ENCODE assay signal across 8 cellular contexts in the genomic region with DNA sequence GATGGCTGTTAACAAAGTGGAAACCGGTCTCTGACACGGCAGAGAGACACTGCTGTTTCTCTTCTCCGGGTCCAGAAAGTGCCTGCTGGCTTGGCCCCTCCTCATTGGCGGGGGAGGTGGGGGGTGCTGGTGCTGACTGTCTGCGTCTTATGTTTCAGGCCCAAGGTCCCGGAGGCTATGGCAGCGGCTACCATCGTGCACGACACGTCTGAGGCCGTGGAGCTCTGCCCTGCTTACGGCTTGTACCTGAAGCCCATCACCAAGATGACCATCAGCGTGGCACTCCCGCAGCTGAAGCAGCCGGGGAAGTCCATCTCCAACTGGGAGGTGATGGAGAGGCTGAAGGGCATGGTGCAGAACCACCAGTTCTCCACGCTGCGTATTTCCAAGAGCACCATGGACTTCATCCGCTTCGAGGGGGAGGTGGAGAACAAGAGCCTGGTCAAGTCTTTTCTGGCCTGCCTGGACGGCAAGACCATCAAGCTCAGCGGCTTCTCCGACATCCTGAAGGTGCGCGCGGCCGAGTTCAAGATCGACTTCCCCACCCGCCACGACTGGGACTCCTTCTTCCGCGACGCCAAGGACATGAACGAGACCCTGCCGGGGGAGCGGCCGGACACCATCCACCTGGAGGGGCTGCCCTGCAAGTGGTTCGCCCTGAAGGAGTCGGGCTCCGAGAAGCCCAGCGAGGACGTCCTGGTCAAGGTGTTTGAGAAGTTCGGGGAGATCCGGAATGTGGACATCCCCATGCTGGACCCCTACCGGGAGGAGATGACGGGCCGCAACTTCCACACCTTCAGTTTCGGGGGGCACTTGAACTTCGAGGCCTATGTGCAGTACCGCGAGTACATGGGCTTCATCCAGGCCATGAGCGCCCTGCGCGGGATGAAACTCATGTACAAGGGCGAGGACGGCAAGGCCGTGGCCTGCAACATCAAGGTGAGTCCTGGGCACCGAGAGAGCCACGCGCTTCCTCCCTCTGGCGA. TPM values are rescaled to one million over a fixed set of nuclear protein-coding genes. Genes with fewer than 3 reads are reported as not detected.
DNase-seq lines count a peak whose midpoint lies in the region; ATAC-seq and TF ChIP-seq lines count a peak whose summit lies in the region.

No MANE protein-coding gene starts in this region.

- no peaks in the 10 kb centered on the region for H3K9me3 ChIP-seq in lower lobe of right lung
- no peaks in the 10 kb centered on the region for H3K9me3 ChIP-seq in gastroesophageal sphincter

- H3K27me3 Mint-ChIP-seq in type B pancreatic cell: no peaks in the 10 kb centered on the region

- H3K9me3 Mint-ChIP-seq in type B pancreatic cell: no peaks in the 10 kb centered on the region

- TF ChIP-seq CTCF in astrocyte of the cerebellum (IDR thresholded peaks at IDR 0.05; ENCODE audit: low read depth, low read length, missing control alignments) (no peak), lower lobe of right lung (IDR thresholded peaks at IDR 0.05) (no peak), type B pancreatic cell (conservative IDR thresholded peaks at IDR 0.05) (no peak), gastroesophageal sphincter (IDR thresholded peaks at IDR 0.05) (no peak)

- peak overlapping the region; percentile 92 for H3K4me3 Mint-ChIP-seq in type B pancreatic cell

- TF ChIP-seq EP300 in gastroesophageal sphincter (IDR thresholded peaks at IDR 0.05): no peak

- 96% methylated on average over 5 of the region's 60 CpGs; no CpG with 5 or more reads in 1 of the 2 donors for WGBS in gastroesophageal sphincter (ENCODE audit: low coverage in 1 of 2), 2 donors

- H3K27me3 ChIP-seq in lower lobe of right lung (ENCODE audit: low read depth): no peaks in the 10 kb centered on the region
- H3K27me3 ChIP-seq in gastroesophageal sphincter: no peaks in the 10 kb centered on the region

- H3K4me1 Mint-ChIP-seq in type B pancreatic cell (ENCODE audit: unreplicated experiment): no peaks in the 10 kb centered on the region

- TF ChIP-seq POLR2A in gastroesophageal sphincter (IDR thresholded peaks at IDR 0.05): no peak

- in situ Hi-C loops in astrocyte of the cerebellum (cut with HindIII; ENCODE audit: low sequenced_read_pairs): no loop called here

- H3K4me1 ChIP-seq in lower lobe of right lung (peaks cover 18% of the 10 kb centered on the region), gastroesophageal sphincter (peaks cover 0 to 37% (median 16%) of the 10 kb centered on the region in 3 donors)

- peak; percentile 43 for DNase-seq in cardiac septum (ENCODE audit: low spot score)
- no peak for DNase-seq in left ventricle myocardium superior
- no peak for DNase-seq in astrocyte of the cerebellum (ENCODE audit: low read depth)
- DNase-seq in lower lobe of right lung: no peak
- peak; percentile 65 for DNase-seq in type B pancreatic cell (ENCODE audit: extremely low spot score, unreplicated experiment)
- DNase-seq in NK-92 (lab: John Stamatoyannopoulos, UW; ENCODE audit: unreplicated experiment): no peak

- ATAC-seq in left ventricle myocardium superior (no peak), lower lobe of right lung (no peak), HG02973 (IDR thresholded peaks at IDR 0.05; ENCODE audit: unreplicated experiment) (no peak), gastroesophageal sphincter (no peak)

- intact Hi-C loops in cardiac septum (cut with DNase I) (loop anchor here (5.0 to 10.0 kb wide), 2 partner anchors 141 to 199 kb away; partner anchors contain the start of genes ASMTL and SLC25A6), left ventricle myocardium superior (cut with micrococcal nuclease) (no loop called here), lower lobe of right lung (cut with DNase I) (no loop called here)

- H3K36me3 Mint-ChIP-seq in type B pancreatic cell: peaks cover 4% of the 10 kb centered on the region

- H3K4me3 ChIP-seq in astrocyte of the cerebellum (ENCODE audit: low read depth, low read length) (peak overlapping the region; percentile 93), lower lobe of right lung (peak overlapping the region; percentile 74), gastroesophageal sphincter (peak overlapping the region in 1 of 2 donors; percentile 99)

- H3K27ac Mint-ChIP-seq in type B pancreatic cell: peak overlapping the region; percentile 78

- H3K27ac ChIP-seq in lower lobe of right lung (no peak overlapping the region), gastroesophageal sphincter (peak overlapping the region in 1 of 4 donors; percentile 88)

- H3K36me3 ChIP-seq in lower lobe of right lung: peaks cover 53% of the 10 kb centered on the region
- H3K36me3 ChIP-seq in gastroesophageal sphincter: peaks cover 0 to 53% of the 10 kb centered on the region in 2 donors

RNA-seq across cellular contexts. Expression of gene AKAP17A, which starts 2.2 kb away (rescaled TPM):
- 19.9 TPM for total RNA-seq in cardiac septum
- total RNA-seq in left ventricle myocardium superior: 16.8 TPM
- 39.8 TPM for total RNA-seq in lower lobe of right lung
- 49.8 and 53.0 TPM in 2 replicates for total RNA-seq in type B pancreatic cell (ENCODE audit: low replicate concordance)
- 10 to 100 TPM; 18.1 to 40.8 (median 29.6) TPM for total RNA-seq in gastroesophageal sphincter

RNA-seq across cellular contexts. Expression of gene ASMT, which starts 21.3 kb away (rescaled TPM):
- total RNA-seq in cardiac septum (not detected), left ventricle myocardium superior (not detected), lower lobe of right lung (not detected), type B pancreatic cell (ENCODE audit: low replicate concordance) (not detected in 2 replicates), gastroesophageal sphincter (1 to 10 TPM in 1 of 4 donors, not detected in 3; 1.4 TPM)

RNA-seq across cellular contexts. Expression of gene P2RY8, which starts 56.6 kb away (rescaled TPM):
- total RNA-seq in cardiac septum: 1.5 TPM
- 2.6 TPM for total RNA-seq in left ventricle myocardium superior
- 3.0 TPM for total RNA-seq in lower lobe of right lung
- not detected in 2 replicates for total RNA-seq in type B pancreatic cell (ENCODE audit: low replicate concordance)
- 1 to 10 TPM in 3 of 4 donors, under 1 TPM in 1; 0.81 to 2.7 (median 1.8) TPM for total RNA-seq in gastroesophageal sphincter

Comparison
In these comparisons a context has a peak if more than half of its experiments do, and no peak if none do; other contexts are left out.
1. DNase-seq: peak in cardiac septum (single experiment) and type B pancreatic cell (single experiment); none in left ventricle myocardium superior (single experiment), astrocyte of the cerebellum (single experiment), lower lobe of right lung (single experiment) and NK-92 (single experiment).